ENCODE assay signal across 7 cellular contexts in genomic region chr13:26221399-26221720, GRCh38. TPM values are rescaled to one million over a fixed set of nuclear protein-coding genes. Genes with fewer than 3 reads are reported as not detected.
DNase-seq lines count a peak whose midpoint lies in the region; ATAC-seq, FAIRE-seq and TF ChIP-seq lines count a peak whose summit lies in the region.

No MANE protein-coding gene starts in this region.

- H3K4me3 ChIP-seq in WERI-Rb-1 (ENCODE audit: low read depth, low read length) (peak overlapping the region; percentile 89), left ventricle myocardium inferior (peak overlapping the region; percentile 94), skeletal muscle satellite cell (ENCODE audit: low read length) (peak overlapping the region; percentile 83)

- no peak for FAIRE-seq in RCC 7860 (lab: Jason Lieb, UNC)

- H3K27ac ChIP-seq in WERI-Rb-1 (peak overlapping the region; percentile 98), left ventricle myocardium inferior (replicated peaks) (peak overlapping the region; percentile 98)

- intact Hi-C loops in left ventricle myocardium inferior (cut with micrococcal nuclease): no loop called here

- no peaks in the 10 kb centered on the region for H3K27me3 ChIP-seq in WERI-Rb-1 (ENCODE audit: insufficient read depth, low read depth, severe bottlenecking)
- no peaks in the 10 kb centered on the region for H3K27me3 ChIP-seq in left ventricle myocardium inferior (ENCODE audit: low read depth)
- H3K27me3 ChIP-seq in skeletal muscle satellite cell (ENCODE audit: control insufficient read depth, insufficient read depth, low read length): peaks cover 5% of the 10 kb centered on the region

- H3K36me3 ChIP-seq in WERI-Rb-1 (peaks cover 50% of the 10 kb centered on the region), left ventricle myocardium inferior (peaks cover 34% of the 10 kb centered on the region), skeletal muscle satellite cell (ENCODE audit: insufficient read depth, low read length) (peaks cover 32% of the 10 kb centered on the region)

- DNase-seq in WERI-Rb-1 (no peak), left ventricle myocardium inferior (no peak), RCC 7860 (ENCODE audit: low spot score) (no peak), AG08396 (ENCODE audit: low spot score) (no peak)

- peak overlapping the region; percentile 80 for H3K4me2 ChIP-seq in skeletal muscle satellite cell (ENCODE audit: low read length)

- H3K9me3 ChIP-seq in WERI-Rb-1 (ENCODE audit: severe bottlenecking): no peaks in the 10 kb centered on the region
- H3K9me3 ChIP-seq in left ventricle myocardium inferior (replicated peaks): no peaks in the 10 kb centered on the region
- H3K9me3 ChIP-seq in skeletal muscle satellite cell (replicated peaks; ENCODE audit: low read length): no peaks in the 10 kb centered on the region

- TF ChIP-seq CTCF in WERI-Rb-1 (IDR thresholded peaks at IDR 0.05; ENCODE audit: low read depth, low read length) (no peak), left ventricle myocardium inferior (IDR thresholded peaks at IDR 0.05; ENCODE audit: borderline replicate concordance) (no peak)

- H3K4me1 ChIP-seq in left ventricle myocardium inferior (peaks cover 40% of the 10 kb centered on the region), skeletal muscle satellite cell (ENCODE audit: control insufficient read depth, insufficient read depth, low read length) (peaks cover 17% of the 10 kb centered on the region)

- ATAC-seq in GM18907 (IDR thresholded peaks at IDR 0.05; ENCODE audit: unreplicated experiment) (peak; percentile 29), HG02885 (IDR thresholded peaks at IDR 0.05; ENCODE audit: poor library complexity, unreplicated experiment) (peak; percentile 34)

- H3K9ac ChIP-seq in skeletal muscle satellite cell (ENCODE audit: low read depth, low read length): peak overlapping the region; percentile 96

RNA-seq across cellular contexts. Expression of gene RNF6, which starts 0.8 kb away (rescaled TPM):
- 20.6 TPM for total RNA-seq in left ventricle myocardium inferior
- total RNA-seq in skeletal muscle satellite cell (2012; rRNA removed): 22.3 and 26.9 TPM in 2 replicates

RNA-seq across cellular contexts. Expression of gene CDK8, which starts 32.6 kb away (rescaled TPM):
- 11.1 TPM for total RNA-seq in left ventricle myocardium inferior
- total RNA-seq in skeletal muscle satellite cell (2012; rRNA removed): 16.2 and 16.8 TPM in 2 replicates
